ENCODE assay signal across 8 cellular contexts in the genomic region with DNA sequence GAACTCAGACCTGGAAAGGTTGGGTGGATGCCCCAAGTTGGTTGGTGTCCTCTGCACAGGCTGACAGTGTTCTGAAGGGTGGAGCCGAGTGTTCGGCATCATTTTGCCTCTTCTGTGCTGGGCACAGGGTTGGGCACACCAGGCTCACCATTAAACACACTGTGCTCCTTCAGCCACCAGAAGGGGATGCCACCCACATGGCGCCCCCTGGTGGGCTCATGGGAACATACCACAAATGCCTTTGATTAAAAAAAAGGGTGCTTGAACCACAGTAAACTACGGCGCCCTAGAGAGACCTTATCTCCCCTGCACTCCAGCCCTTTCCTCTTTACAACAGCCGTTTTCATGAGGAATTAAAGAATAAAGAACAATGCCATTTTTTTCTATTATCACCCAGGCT.
A peak's percentile ranks its signal among the peaks of the same experiment; 100 is the strongest.
DNase-seq lines count a peak whose midpoint lies in the region; ATAC-seq and TF ChIP-seq lines count a peak whose summit lies in the region.

No MANE protein-coding gene starts in this region.

- H3K9me2 ChIP-seq in Karpas-422 (replicated peaks; ENCODE audit: insufficient read depth, low read length) = no peaks in the 10 kb centered on the region

- no peak for ATAC-seq in activated naive CD8-positive, alpha-beta T cell treated with anti-CD3 and anti-CD28 coated beads, Interleukin-2, amount 10 ng/mL, durations not matched to agents 7 days and 5 days (ENCODE audit: low read depth)
- ATAC-seq in HG02970 (IDR thresholded peaks at IDR 0.05; ENCODE audit: low FRiP score, unreplicated experiment) = no peak

- peaks cover 5% of the 10 kb centered on the region for H3K27me3 Mint-ChIP-seq in activated naive CD8-positive, alpha-beta T cell treated with anti-CD3 and anti-CD28 coated beads, Interleukin-2, amount 10 ng/mL, durations not matched to agents 7 days and 5 days

- H3K4me3 ChIP-seq in Karpas-422 (ENCODE audit: low read length) = no peak overlapping the region
- no peak overlapping the region for H3K4me3 ChIP-seq in suprapubic skin

- no peak overlapping the region for H3K9ac ChIP-seq in Karpas-422 (ENCODE audit: low read length)

- no peak overlapping the region for H2AFZ ChIP-seq in Karpas-422 (ENCODE audit: low read length)

- no peak overlapping the region for H3K4me2 ChIP-seq in Karpas-422 (ENCODE audit: low read depth, low read length, poor library complexity, severe bottlenecking)

- no peaks in the 10 kb centered on the region for H4K20me1 ChIP-seq in Karpas-422 (ENCODE audit: insufficient read depth, low read depth, low read length)

- TF ChIP-seq POLR2A in suprapubic skin (IDR thresholded peaks at IDR 0.05) = no peak

- no peak for TF ChIP-seq EP300 in suprapubic skin (IDR thresholded peaks at IDR 0.05)

- no peaks in the 10 kb centered on the region for H3K9me3 Mint-ChIP-seq in activated naive CD8-positive, alpha-beta T cell treated with anti-CD3 and anti-CD28 coated beads, Interleukin-2, amount 10 ng/mL, durations not matched to agents 7 days and 5 days

- POLR2A ChIA-PET in activated naive CD8-positive, alpha-beta T cell treated with anti-CD3 and anti-CD28 coated beads, Interleukin-2, amount 10 ng/mL, durations not matched to agents 7 days and 5 days (lab: Charles Lee) = no interaction called here

- no peaks in the 10 kb centered on the region for H3K79me2 ChIP-seq in Karpas-422 (ENCODE audit: low read length)

- peak in 1 of 2 donors; percentile 11 for TF ChIP-seq CTCF in suprapubic skin (IDR thresholded peaks at IDR 0.05)

- H3K36me3 ChIP-seq in Karpas-422 (ENCODE audit: insufficient read depth, low read length) (no peaks in the 10 kb centered on the region), suprapubic skin (no peaks in the 10 kb centered on the region)

- no peak overlapping the region for H3K4me3 Mint-ChIP-seq in activated naive CD8-positive, alpha-beta T cell treated with anti-CD3 and anti-CD28 coated beads, Interleukin-2, amount 10 ng/mL, durations not matched to agents 7 days and 5 days

- no peaks in the 10 kb centered on the region for H3K36me3 Mint-ChIP-seq in activated naive CD8-positive, alpha-beta T cell treated with anti-CD3 and anti-CD28 coated beads, Interleukin-2, amount 10 ng/mL, durations not matched to agents 7 days and 5 days

- H3K4me1 ChIP-seq in Karpas-422 (ENCODE audit: low read length) (no peaks in the 10 kb centered on the region), suprapubic skin (no peaks in the 10 kb centered on the region)

- H3K27ac Mint-ChIP-seq in activated naive CD8-positive, alpha-beta T cell treated with anti-CD3 and anti-CD28 coated beads, Interleukin-2, amount 10 ng/mL, durations not matched to agents 7 days and 5 days = no peak overlapping the region

- H3K4me1 Mint-ChIP-seq in activated naive CD8-positive, alpha-beta T cell treated with anti-CD3 and anti-CD28 coated beads, Interleukin-2, amount 10 ng/mL, durations not matched to agents 7 days and 5 days = no peaks in the 10 kb centered on the region

- no peaks in the 10 kb centered on the region for H3K9me3 ChIP-seq in Karpas-422 (ENCODE audit: low read length)
- H3K9me3 ChIP-seq in suprapubic skin = no peaks in the 10 kb centered on the region

- H3K27me3 ChIP-seq in Karpas-422 (ENCODE audit: low read length) (no peaks in the 10 kb centered on the region), suprapubic skin (peaks cover 37% of the 10 kb centered on the region)

- WGBS in suprapubic skin = 32% methylated on average over 6 of the region's 6 CpGs

- H3K27ac ChIP-seq in Karpas-422 (ENCODE audit: low read length) (no peak overlapping the region), suprapubic skin (no peak overlapping the region)

- DNase-seq in stimulated activated CD4-positive, alpha-beta T cell treated with anti-CD3 and anti-CD28 coated beads, Interleukin-1b, Interleukin-23, amount 100 ng/mL, for 48 hours = peak; percentile 20
- DNase-seq in stimulated activated CD4-positive, alpha-beta T cell treated with anti-CD3 and anti-CD28 coated beads, Interleukin-12 subunit alpha, Interleukin-12 subunit beta, amount 100 ng/mL, for 4 hours = no peak
- DNase-seq in Karpas-422 (peak; percentile 78), lung microvascular endothelial cell (ENCODE audit: low read depth in 2 of 2) (peak; percentile 31 to 52), suprapubic skin (ENCODE audit: low spot score in 2 of 2) (no peak), dedifferentiated amniotic fluid mesenchymal stem cell (ENCODE audit: extremely low spot score) (no peak)
- DNase-seq in activated naive CD8-positive, alpha-beta T cell treated with anti-CD3 and anti-CD28 coated beads, Interleukin-2, amount 10 ng/mL, durations not matched to agents 7 days and 5 days = peak; percentile 47

Comparison
In these comparisons a context has a peak if more than half of its experiments do, and no peak if none do; other contexts are left out.
1. DNase-seq: peak in stimulated activated CD4-positive, alpha-beta T cell treated with anti-CD3 and anti-CD28 coated beads, Interleukin-1b, Interleukin-23, amount 100 ng/mL, for 48 hours (single experiment), Karpas-422 (single experiment), activated naive CD8-positive, alpha-beta T cell treated with anti-CD3 and anti-CD28 coated beads, Interleukin-2, amount 10 ng/mL, durations not matched to agents 7 days and 5 days (single experiment) and lung microvascular endothelial cell (2 of 2); none in stimulated activated CD4-positive, alpha-beta T cell treated with anti-CD3 and anti-CD28 coated beads, Interleukin-12 subunit alpha, Interleukin-12 subunit beta, amount 100 ng/mL, for 4 hours (single experiment), suprapubic skin (0 of 2) and dedifferentiated amniotic fluid mesenchymal stem cell (single experiment).